ENCODE assay signal across 6 cellular contexts in the genomic region with DNA sequence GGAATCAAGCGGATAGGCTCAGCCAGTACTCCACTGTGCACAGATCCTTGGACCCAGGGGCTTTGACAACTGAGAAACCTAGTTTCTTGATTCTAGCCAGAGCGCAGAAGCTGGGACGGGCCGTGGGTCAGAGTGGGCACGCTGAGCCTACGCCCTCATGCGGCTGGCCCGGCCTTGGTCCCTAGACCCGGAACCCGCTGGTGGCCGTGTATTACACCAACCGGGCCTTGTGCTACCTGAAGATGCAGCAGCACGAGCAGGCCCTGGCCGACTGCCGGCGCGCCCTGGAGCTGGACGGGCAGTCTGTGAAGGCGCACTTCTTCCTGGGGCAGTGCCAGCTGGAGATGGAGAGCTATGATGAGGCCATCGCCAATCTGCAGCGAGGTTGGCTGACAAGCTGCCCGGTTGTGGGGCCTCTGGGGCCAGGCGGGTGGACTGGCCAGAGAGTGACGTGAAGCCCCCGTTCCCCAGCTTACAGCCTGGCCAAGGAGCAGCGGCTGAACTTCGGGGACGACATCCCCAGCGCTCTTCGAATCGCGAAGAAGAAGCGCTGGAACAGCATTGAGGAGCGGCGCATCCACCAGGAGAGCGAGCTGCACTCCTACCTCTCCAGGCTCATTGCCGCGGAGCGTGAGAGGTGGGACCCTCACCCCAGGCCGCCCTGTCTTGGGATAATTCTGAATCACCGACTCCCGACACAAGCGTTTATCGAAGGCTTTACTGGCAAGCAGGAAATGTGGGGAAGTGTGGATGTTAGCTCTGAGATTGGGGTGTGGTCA. TPM values are rescaled to one million over a fixed set of nuclear protein-coding genes. Genes with fewer than 3 reads are reported as not detected.
A peak's percentile ranks its signal among the peaks of the same experiment; 100 is the strongest.
DNase-seq lines count a peak whose midpoint lies in the region; ATAC-seq and TF ChIP-seq lines count a peak whose summit lies in the region.

No MANE protein-coding gene starts in this region.

- H3K4me1 Mint-ChIP-seq in WTC11, result peaks cover 24% of the 10 kb centered on the region

- H3K9me3 Mint-ChIP-seq in WTC11, result no peaks in the 10 kb centered on the region

- H3K4me3 ChIP-seq in left lung, result peak overlapping the region; percentile 62 to 70

- peaks cover 24% of the 10 kb centered on the region for H3K36me3 Mint-ChIP-seq in WTC11

- ATAC-seq in WTC11 (0 out of 2 replicates have a peak, but pooled peaks have one; percentile 0), left lung (no peak)

- TF ChIP-seq CTCF in WTC11 (IDR thresholded peaks at IDR 0.05), result no peak
- no peak for TF ChIP-seq CTCF in left lung (IDR thresholded peaks at IDR 0.05)

- intact Hi-C loops in left lung (cut with DNase I), result no loop called here

- peak overlapping the region; percentile 57; the same call in 1 of the 2 replicates for H3K27ac Mint-ChIP-seq in WTC11

- peaks cover 0 to 15% of the 10 kb centered on the region in 2 donors for H3K27me3 ChIP-seq in left lung

- POLR2A ChIA-PET in WTC11 (lab: Charles Lee), result interaction anchor here (0.9 to 1.1 kb wide), 2 partner anchors 9 to 39 kb away, joined by 3 read pairs; a partner anchor contains a TSS

- peaks cover 30 to 68% of the 10 kb centered on the region in 2 donors for H3K4me1 ChIP-seq in left lung

- H3K27ac ChIP-seq in left lung, result peak overlapping the region; percentile 80 to 91

- DNase-seq in NOMO-1 (lab: John Stamatoyannopoulos, UW; ENCODE audit: unreplicated experiment in 2 of 2) (peak; percentile 17 to 47), NOMO-1 treated with dmso at 0.1 percent for 144 hours (lab: John Stamatoyannopoulos, UW; ENCODE audit: unreplicated experiment) (no peak), WTC11 (ENCODE audit: low spot score) (no peak), left lung (peak in 1 of 2 donors; percentile 56), Ammon's horn (ENCODE audit: low spot score) (no peak)
- no peak for DNase-seq in stimulated activated naive CD4-positive, alpha-beta T cell treated with Interleukin-2 at 50 U/mL for 16 hours (lab: John Stamatoyannopoulos, UW)

- CTCF ChIA-PET in WTC11 (lab: Charles Lee), result interaction anchor here (0.7 to 3.1 kb wide), 8 partner anchors 13 to 102 kb away, joined by 3 to 21 read pairs (median 4); a partner anchor contains a TSS

- H3K9me3 ChIP-seq in left lung, result no peaks in the 10 kb centered on the region

- H3K4me3 Mint-ChIP-seq in WTC11, result peak overlapping the region; percentile 76

- no peaks in the 10 kb centered on the region for H3K27me3 Mint-ChIP-seq in WTC11 (ENCODE audit: low read depth)

- peaks cover 0 to 35% of the 10 kb centered on the region in 2 donors for H3K36me3 ChIP-seq in left lung

TF ChIP-seq in WTC11, 78 proteins besides CTCF, POLR2A, EP300 and RAD21:
- TF ChIP-seq, protein P1, sequence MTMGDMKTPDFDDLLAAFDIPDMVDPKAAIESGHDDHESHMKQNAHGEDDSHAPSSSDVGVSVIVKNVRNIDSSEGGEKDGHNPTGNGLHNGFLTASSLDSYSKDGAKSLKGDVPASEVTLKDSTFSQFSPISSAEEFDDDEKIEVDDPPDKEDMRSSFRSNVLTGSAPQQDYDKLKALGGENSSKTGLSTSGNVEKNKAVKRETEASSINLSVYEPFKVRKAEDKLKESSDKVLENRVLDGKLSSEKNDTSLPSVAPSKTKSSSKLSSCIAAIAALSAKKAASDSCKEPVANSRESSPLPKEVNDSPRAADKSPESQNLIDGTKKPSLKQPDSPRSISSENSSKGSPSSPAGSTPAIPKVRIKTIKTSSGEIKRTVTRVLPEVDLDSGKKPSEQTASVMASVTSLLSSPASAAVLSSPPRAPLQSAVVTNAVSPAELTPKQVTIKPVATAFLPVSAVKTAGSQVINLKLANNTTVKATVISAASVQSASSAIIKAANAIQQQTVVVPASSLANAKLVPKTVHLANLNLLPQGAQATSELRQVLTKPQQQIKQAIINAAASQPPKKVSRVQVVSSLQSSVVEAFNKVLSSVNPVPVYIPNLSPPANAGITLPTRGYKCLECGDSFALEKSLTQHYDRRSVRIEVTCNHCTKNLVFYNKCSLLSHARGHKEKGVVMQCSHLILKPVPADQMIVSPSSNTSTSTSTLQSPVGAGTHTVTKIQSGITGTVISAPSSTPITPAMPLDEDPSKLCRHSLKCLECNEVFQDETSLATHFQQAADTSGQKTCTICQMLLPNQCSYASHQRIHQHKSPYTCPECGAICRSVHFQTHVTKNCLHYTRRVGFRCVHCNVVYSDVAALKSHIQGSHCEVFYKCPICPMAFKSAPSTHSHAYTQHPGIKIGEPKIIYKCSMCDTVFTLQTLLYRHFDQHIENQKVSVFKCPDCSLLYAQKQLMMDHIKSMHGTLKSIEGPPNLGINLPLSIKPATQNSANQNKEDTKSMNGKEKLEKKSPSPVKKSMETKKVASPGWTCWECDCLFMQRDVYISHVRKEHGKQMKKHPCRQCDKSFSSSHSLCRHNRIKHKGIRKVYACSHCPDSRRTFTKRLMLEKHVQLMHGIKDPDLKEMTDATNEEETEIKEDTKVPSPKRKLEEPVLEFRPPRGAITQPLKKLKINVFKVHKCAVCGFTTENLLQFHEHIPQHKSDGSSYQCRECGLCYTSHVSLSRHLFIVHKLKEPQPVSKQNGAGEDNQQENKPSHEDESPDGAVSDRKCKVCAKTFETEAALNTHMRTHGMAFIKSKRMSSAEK (CRISPR knock-in tag; IDR thresholded peaks at IDR 0.05; ENCODE audit: borderline replicate concordance), result no peak
- TF ChIP-seq, protein P2, sequence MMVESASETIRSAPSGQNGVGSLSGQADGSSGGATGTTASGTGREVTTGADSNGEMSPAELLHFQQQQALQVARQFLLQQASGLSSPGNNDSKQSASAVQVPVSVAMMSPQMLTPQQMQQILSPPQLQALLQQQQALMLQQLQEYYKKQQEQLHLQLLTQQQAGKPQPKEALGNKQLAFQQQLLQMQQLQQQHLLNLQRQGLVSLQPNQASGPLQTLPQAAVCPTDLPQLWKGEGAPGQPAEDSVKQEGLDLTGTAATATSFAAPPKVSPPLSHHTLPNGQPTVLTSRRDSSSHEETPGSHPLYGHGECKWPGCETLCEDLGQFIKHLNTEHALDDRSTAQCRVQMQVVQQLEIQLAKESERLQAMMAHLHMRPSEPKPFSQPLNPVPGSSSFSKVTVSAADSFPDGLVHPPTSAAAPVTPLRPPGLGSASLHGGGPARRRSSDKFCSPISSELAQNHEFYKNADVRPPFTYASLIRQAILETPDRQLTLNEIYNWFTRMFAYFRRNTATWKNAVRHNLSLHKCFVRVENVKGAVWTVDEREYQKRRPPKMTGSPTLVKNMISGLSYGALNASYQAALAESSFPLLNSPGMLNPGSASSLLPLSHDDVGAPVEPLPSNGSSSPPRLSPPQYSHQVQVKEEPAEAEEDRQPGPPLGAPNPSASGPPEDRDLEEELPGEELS (CRISPR knock-in tag; IDR thresholded peaks at IDR 0.05), result 0 out of 2 replicates have a peak, but pooled peaks have one; percentile 19
- no peak for TF ChIP-seq ATF1 (CRISPR knock-in tag; IDR thresholded peaks at IDR 0.05)
- TF ChIP-seq, protein P3, sequence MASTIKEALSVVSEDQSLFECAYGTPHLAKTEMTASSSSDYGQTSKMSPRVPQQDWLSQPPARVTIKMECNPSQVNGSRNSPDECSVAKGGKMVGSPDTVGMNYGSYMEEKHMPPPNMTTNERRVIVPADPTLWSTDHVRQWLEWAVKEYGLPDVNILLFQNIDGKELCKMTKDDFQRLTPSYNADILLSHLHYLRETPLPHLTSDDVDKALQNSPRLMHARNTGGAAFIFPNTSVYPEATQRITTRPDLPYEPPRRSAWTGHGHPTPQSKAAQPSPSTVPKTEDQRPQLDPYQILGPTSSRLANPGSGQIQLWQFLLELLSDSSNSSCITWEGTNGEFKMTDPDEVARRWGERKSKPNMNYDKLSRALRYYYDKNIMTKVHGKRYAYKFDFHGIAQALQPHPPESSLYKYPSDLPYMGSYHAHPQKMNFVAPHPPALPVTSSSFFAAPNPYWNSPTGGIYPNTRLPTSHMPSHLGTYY (CRISPR knock-in tag; IDR thresholded peaks at IDR 0.05), result no peak
- TF ChIP-seq ETV6 (CRISPR knock-in tag; IDR thresholded peaks at IDR 0.05), result 0 out of 2 replicates have a peak, but pooled peaks have one; percentile 37
- TF ChIP-seq MYBL2 (CRISPR knock-in tag; IDR thresholded peaks at IDR 0.05), result no peak
- TF ChIP-seq CREB1 (CRISPR knock-in tag; IDR thresholded peaks at IDR 0.05), result no peak
- no peak for TF ChIP-seq CBFB (CRISPR knock-in tag; IDR thresholded peaks at IDR 0.05; ENCODE audit: low read depth)
- 0 out of 2 replicates have a peak, but pooled peaks have one; percentile 5 for TF ChIP-seq TEAD1 (CRISPR knock-in tag; IDR thresholded peaks at IDR 0.05)
- TF ChIP-seq KAT7 (CRISPR knock-in tag; IDR thresholded peaks at IDR 0.05; ENCODE audit: borderline replicate concordance), result peak; percentile 16; the same call in 1 of the 2 replicates
- TF ChIP-seq NFATC4 (CRISPR knock-in tag; IDR thresholded peaks at IDR 0.05), result no peak
- TF ChIP-seq SP1 (CRISPR knock-in tag; conservative IDR thresholded peaks at IDR 0.05), result 0 out of 2 replicates have a peak, but pooled peaks have one; percentile 13
- TF ChIP-seq GABPB1 (CRISPR knock-in tag; IDR thresholded peaks at IDR 0.05), result 0 out of 2 replicates have a peak, but pooled peaks have one; percentile 23
TF ChIP-seq in WTC11: peak in this region for 6.

RNA-seq across cellular contexts. Expression of a gene that starts 0.9 kb away (rescaled TPM):
- 79.0 to 88.2 TPM (median 85.8 TPM) in 3 replicates for total RNA-seq in WTC11 (2021)
- total RNA-seq in left lung, result 100 to 1,000 TPM in 1 of 2 donors, 10 to 100 TPM in 1; 93.9 to 103 TPM

RNA-seq across cellular contexts. Expression of a gene that starts 3.0 kb away (rescaled TPM):
- 59.6 to 63.4 TPM (median 61.2 TPM) in 3 replicates for total RNA-seq in WTC11 (2021)
- total RNA-seq in left lung, result 10 to 100 TPM; 68.9 to 72.6 TPM

RNA-seq across cellular contexts. Expression of a gene that starts 5.7 kb away (rescaled TPM):
- total RNA-seq in WTC11 (2021) (6.7 to 8.2 TPM (median 6.7 TPM) in 3 replicates), left lung (1 to 10 TPM; 2.3 to 4.3 TPM)

RNA-seq across cellular contexts. Expression of a gene that starts 9.0 kb away (rescaled TPM):
- total RNA-seq in WTC11 (2021) (25.5 to 28.2 TPM (median 26.3 TPM) in 3 replicates), left lung (10 to 100 TPM; 11.7 to 14.2 TPM)

RNA-seq across cellular contexts. Expression of a gene that starts 13.2 kb away (rescaled TPM):
- total RNA-seq in WTC11 (2021) (245 to 285 TPM (median 250 TPM) in 3 replicates), left lung (10 to 100 TPM; 75.9 to 87.2 TPM)

Comparison
In these comparisons a context has a peak if more than half of its experiments do, and no peak if none do; other contexts are left out.
1. DNase-seq: peak in NOMO-1 (2 of 2); none in NOMO-1 treated with dmso at 0.1 percent for 144 hours (single experiment), WTC11 (single experiment), Ammon's horn (single experiment) and stimulated activated naive CD4-positive, alpha-beta T cell treated with Interleukin-2 at 50 U/mL for 16 hours (single experiment).